ENCODE assay signal across 18 cellular contexts in genomic region chr20:1964061-1964460, GRCh38. TPM values are rescaled to one million over a fixed set of nuclear protein-coding genes. Genes with fewer than 3 reads are reported as not detected.
"Had no signal": no experiment of that assay in that cellular context is flagged by ENCODE, and none has a peak within 500 bp of the region (broad histone marks: within the 10 kb centered on the region; RNA-seq: fewer than 3 reads in every experiment).

No MANE protein-coding gene starts in this region.

- H3K27me3 ChIP-seq: body of pancreas, pancreas, upper lobe of left lung had no signal

- H3K27ac Mint-ChIP-seq: activated naive CD4-positive, alpha-beta T cell treated with anti-CD3 and anti-CD28 coated beads, Interleukin-2, amount 50 U/mL, for 24 hours; activated T-helper 2 cell treated with anti-CD3 and anti-CD28 coated beads, Interferon-gamma antibody, Interleukin-2, Interleukin-4, amounts not matched to agents 10 μg/mL and 5 μg/mL and 100 μg/mL, durations not matched to agents 14 hours and 24 hours and 36 hours had no signal

- H3K4me3 Mint-ChIP-seq: activated naive CD4-positive, alpha-beta T cell treated with anti-CD3 and anti-CD28 coated beads, Interleukin-2, amount 50 U/mL, for 24 hours; stimulated activated naive CD8-positive, alpha-beta T cell treated with anti-CD3 and anti-CD28 coated beads, Interleukin-15, Interleukin-2, amounts not matched to agents 100 ng/mL and 50 ng/mL, for 24 hours had no signal

- H3K36me3 Mint-ChIP-seq: activated naive CD4-positive, alpha-beta T cell treated with anti-CD3 and anti-CD28 coated beads, Interleukin-2, amount 50 U/mL, for 24 hours had no signal

- H3K36me3 ChIP-seq: pancreas, upper lobe of left lung had no signal

- H3K9me3 ChIP-seq: body of pancreas, pancreas, upper lobe of left lung had no signal

- DNase-seq: activated CD4-positive, alpha-beta T cell treated with anti-CD3 and anti-CD28 coated beads for 48 hours; activated CD8-positive, alpha-beta memory T cell treated with anti-CD3 and anti-CD28 coated beads for 24 hours; body of pancreas; central memory CD4-positive, alpha-beta T cell; effector memory CD4-positive, alpha-beta T cell; left ventricle myocardium superior; pancreas; stimulated activated CD4-positive, alpha-beta T cell treated with anti-CD3 and anti-CD28 coated beads, Interleukin-15, amount 100 ng/mL, for 24 hours; stimulated activated CD4-positive, alpha-beta T cell treated with anti-CD3 and anti-CD28 coated beads, Interleukin-4, amount 100 ng/mL, for 24 hours; T1000 had no signal

- H3K27ac ChIP-seq: body of pancreas, hepatocyte, pancreas, VCaP had no signal

- H3K4me3 ChIP-seq: body of pancreas, hepatocyte, pancreas, upper lobe of left lung had no signal

- H3K9me3 Mint-ChIP-seq: activated naive CD4-positive, alpha-beta T cell treated with anti-CD3 and anti-CD28 coated beads, Interleukin-2, amount 50 U/mL, for 24 hours; activated T-helper 2 cell treated with anti-CD3 and anti-CD28 coated beads, Interferon-gamma antibody, Interleukin-2, Interleukin-4, amounts not matched to agents 10 μg/mL and 5 μg/mL and 100 μg/mL, durations not matched to agents 14 hours and 24 hours and 36 hours; stimulated activated naive CD8-positive, alpha-beta T cell treated with anti-CD3 and anti-CD28 coated beads, Interleukin-15, Interleukin-2, amounts not matched to agents 100 ng/mL and 50 ng/mL, for 24 hours had no signal

- ATAC-seq: body of pancreas, left ventricle myocardium superior, pancreas had no signal

RNA-seq across cellular contexts. Expression of gene PDYN, which starts 29.8 kb away (rescaled TPM):
- total RNA-seq: activated T-helper 2 cell treated with anti-CD3 and anti-CD28 coated beads, Interferon-gamma antibody, Interleukin-2, Interleukin-4, amounts not matched to agents 10 μg/mL and 5 μg/mL and 100 μg/mL, durations not matched to agents 14 hours and 24 hours and 36 hours; body of pancreas; epithelial cell of proximal tubule; hepatocyte; kidney epithelial cell; left ventricle myocardium superior; pancreas; upper lobe of left lung had no signal
